Comparison of ENCODE assay signal across 8 cellular contexts in the genomic region with DNA sequence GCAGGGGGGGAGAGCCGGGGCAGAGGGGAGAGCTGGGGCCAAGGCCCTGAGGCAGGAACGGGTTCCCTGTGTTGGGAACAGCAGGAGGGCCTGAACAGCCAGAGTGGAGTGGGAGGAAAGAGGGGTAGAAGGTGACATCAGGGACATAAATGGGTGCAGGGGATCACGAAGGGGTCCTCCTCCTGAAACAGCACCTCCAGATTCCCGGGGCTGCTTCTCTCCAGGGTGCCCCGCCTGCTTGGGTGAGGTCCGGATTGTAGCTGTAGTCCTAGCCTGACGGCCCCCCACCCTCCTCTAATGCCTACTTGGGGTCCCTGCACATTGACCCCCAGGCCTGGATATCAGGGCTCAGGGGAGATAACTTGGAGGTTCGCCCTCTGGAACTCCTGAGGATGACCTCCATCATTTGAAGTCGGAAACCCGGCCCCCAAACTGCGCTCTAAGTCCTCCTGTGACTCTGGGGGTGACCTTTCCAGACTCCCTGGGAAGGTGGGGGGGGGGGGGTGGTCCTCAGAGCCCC. TPM values are rescaled to one million over a fixed set of nuclear protein-coding genes. Genes with fewer than 3 reads are reported as not detected.
DNase-seq lines count a peak whose midpoint lies in the region; ATAC-seq and TF ChIP-seq lines count a peak whose summit lies in the region.

No MANE protein-coding gene starts in this region.

- H3K27ac Mint-ChIP-seq in type B pancreatic cell = no peak overlapping the region

- no peaks in the 10 kb centered on the region for H3K36me3 Mint-ChIP-seq in type B pancreatic cell

- peak; percentile 67 for DNase-seq in activated CD8-positive, alpha-beta memory T cell treated with anti-CD3 and anti-CD28 coated beads for 24 hours
- DNase-seq in activated CD8-positive, alpha-beta memory T cell treated with anti-CD3 and anti-CD28 coated beads, Interleukin-2, amount 50 U/mL, for 4 hours = no peak
- DNase-seq in left kidney (ENCODE audit: low read depth, low spot score) (peak; percentile 31), type B pancreatic cell (ENCODE audit: extremely low spot score, unreplicated experiment) (no peak), H4 (ENCODE audit: low spot score) (no peak), medulla oblongata (ENCODE audit: extremely low spot score) (no peak)

- no peak for ATAC-seq in HG03460 (IDR thresholded peaks at IDR 0.05; ENCODE audit: unreplicated experiment)

- H3K9me3 Mint-ChIP-seq in type B pancreatic cell = no peaks in the 10 kb centered on the region

- no peak for TF ChIP-seq CTCF in type B pancreatic cell (conservative IDR thresholded peaks at IDR 0.05)

- H3K4me1 Mint-ChIP-seq in type B pancreatic cell (ENCODE audit: unreplicated experiment) = peaks cover 7% of the 10 kb centered on the region

- H3K27ac ChIP-seq in angular gyrus (ENCODE audit: low read depth, low read length) = peak overlapping the region; percentile 88

- H3K27me3 Mint-ChIP-seq in type B pancreatic cell = peaks cover 48% of the 10 kb centered on the region

- H3K4me3 Mint-ChIP-seq in type B pancreatic cell = peak overlapping the region; percentile 44

RNA-seq across cellular contexts. Expression of a gene that starts 0.5 kb away (rescaled TPM):
- total RNA-seq in type B pancreatic cell (ENCODE audit: low replicate concordance) = 0.88 and 1.1 TPM in 2 replicates
- 9.3 and 9.5 TPM in 2 replicates for total RNA-seq in H4 (2014; rRNA removed; shearing (Covaris generic))

RNA-seq across cellular contexts. Expression of a gene that starts 11.7 kb away (rescaled TPM):
- total RNA-seq in type B pancreatic cell (ENCODE audit: low replicate concordance) = 15.1 and 17.1 TPM in 2 replicates
- total RNA-seq in H4 (2014; rRNA removed; shearing (Covaris generic)) = not detected in 2 replicates

RNA-seq across cellular contexts. Expression of a gene that starts 29.7 kb away (rescaled TPM):
- 35.2 and 79.6 TPM in 2 replicates for total RNA-seq in type B pancreatic cell (ENCODE audit: low replicate concordance)
- 21.3 and 22.0 TPM in 2 replicates for total RNA-seq in H4 (2014; rRNA removed; shearing (Covaris generic))

Comparison
In these comparisons a context has a peak if more than half of its experiments do, and no peak if none do; other contexts are left out.
1. DNase-seq: peak in activated CD8-positive, alpha-beta memory T cell treated with anti-CD3 and anti-CD28 coated beads for 24 hours (single experiment) and left kidney (single experiment); none in activated CD8-positive, alpha-beta memory T cell treated with anti-CD3 and anti-CD28 coated beads, Interleukin-2, amount 50 U/mL, for 4 hours (single experiment), type B pancreatic cell (single experiment), H4 (single experiment) and medulla oblongata (single experiment).
2. RNA of a gene that starts 11.7 kb away (total RNA-seq): 15.1 to 17.1 TPM in type B pancreatic cell; not detected in H4; every median in the first group is over 10 times any median in the second.